ENCODE assay signal across 8 cellular contexts in genomic region chr9:87678650-87679355, GRCh38. TPM values are rescaled to one million over a fixed set of nuclear protein-coding genes. Genes with fewer than 3 reads are reported as not detected.
A peak's percentile ranks its signal among the peaks of the same experiment; 100 is the strongest.
DNase-seq lines count a peak whose midpoint lies in the region; ATAC-seq and TF ChIP-seq lines count a peak whose summit lies in the region.

No MANE protein-coding gene starts in this region.

- peaks cover 29% of the 10 kb centered on the region for H3K36me3 ChIP-seq in MG63
- H3K36me3 ChIP-seq in aorta (ENCODE audit: control insufficient read depth in 1 of 2, insufficient read depth in 2 of 2, low read length in 1 of 2), result no peaks in the 10 kb centered on the region

- WGBS in aorta, 2 donors, result 76 to 78% methylated on average over 9 of the region's 9 CpGs

- ATAC-seq in aorta (ENCODE audit: low FRiP score), result peak; percentile 74
- no peak for ATAC-seq in GM18511 (IDR thresholded peaks at IDR 0.05; ENCODE audit: unreplicated experiment)

- intact Hi-C loops in aorta (cut with DNase I), result loop anchor here in 1 of 2 donors (2.0 kb wide), 1 partner anchor 134 kb away; no protein-coding TSS in a partner anchor

- no peaks in the 10 kb centered on the region for H3K4me1 ChIP-seq in aorta (ENCODE audit: control insufficient read depth in 1 of 2, insufficient read depth in 2 of 2, low read length in 2 of 2)

- TF ChIP-seq CTCF in epithelial cell of esophagus (IDR thresholded peaks at IDR 0.05; ENCODE audit: insufficient read depth, low read depth, low read length, missing control alignments), result peak; percentile 87

- H3K27ac ChIP-seq in aorta (ENCODE audit: low read depth in 1 of 2, low read length in 2 of 2), result no peak overlapping the region

- H3K9me3 ChIP-seq in MG63 (no peaks in the 10 kb centered on the region), aorta (ENCODE audit: control insufficient read depth, low read length) (no peaks in the 10 kb centered on the region)

- no peaks in the 10 kb centered on the region for H3K27me3 ChIP-seq in MG63
- H3K27me3 ChIP-seq in aorta (ENCODE audit: control insufficient read depth in 1 of 2, insufficient read depth in 2 of 2, low read length in 1 of 2), result no peaks in the 10 kb centered on the region

- DNase-seq in activated T-cell treated with anti-CD3 and anti-CD28 coated beads for 1 hour (ENCODE audit: low read depth), result peak; percentile 23
- DNase-seq in activated T-cell treated with anti-CD3 and anti-CD28 coated beads, Interleukin-2, amount 50 U/mL, for 1 hour, result no peak
- DNase-seq in MG63, result peak; percentile 35
- peak; percentile 11 for DNase-seq in T-helper 9 cell
- DNase-seq in epithelial cell of esophagus (ENCODE audit: low read depth), result peak; percentile 72
- DNase-seq in mesenteric fat pad (ENCODE audit: low spot score), result peak; percentile 28
- no peak for DNase-seq in aorta

- H3K4me3 ChIP-seq in MG63 (no peak overlapping the region), epithelial cell of esophagus (ENCODE audit: low read length) (no peak overlapping the region), aorta (ENCODE audit: low read length in 2 of 2) (no peak overlapping the region)

RNA-seq across cellular contexts. Expression of gene CTSL, which starts 47.1 kb away (rescaled TPM):
- total RNA-seq in MG63 (2014; rRNA removed; shearing (Covaris generic); ENCODE audit: low replicate concordance), result 165 and 178 TPM in 2 replicates
- total RNA-seq in mesenteric fat pad (729 TPM), aorta (100 to 1,000 TPM; 130 to 174 TPM)
- 100 to 1,000 TPM in 1 of 2 donors, 10 to 100 TPM in 1; 73.1 to 116 TPM for polyA plus RNA-seq in aorta

Comparison
In these comparisons a context has a peak if more than half of its experiments do, and no peak if none do; other contexts are left out.
1. DNase-seq: peak in activated T-cell treated with anti-CD3 and anti-CD28 coated beads for 1 hour (single experiment), MG63 (single experiment), T-helper 9 cell (single experiment), epithelial cell of esophagus (single experiment) and mesenteric fat pad (single experiment); none in activated T-cell treated with anti-CD3 and anti-CD28 coated beads, Interleukin-2, amount 50 U/mL, for 1 hour (single experiment) and aorta (0 of 2).